Comparison of ENCODE assay signal across 15 cellular contexts in genomic region chr20:63087872-63088680, GRCh38.
A peak's percentile ranks its signal among the peaks of the same experiment; 100 is the strongest.
DNase-seq lines count a peak whose midpoint lies in the region; ATAC-seq and TF ChIP-seq lines count a peak whose summit lies in the region.
"Had no signal": no experiment of that assay in that cellular context is flagged by ENCODE, and none has a peak within 500 bp of the region (broad histone marks: within the 10 kb centered on the region; RNA-seq: fewer than 3 reads in every experiment).

No MANE protein-coding gene starts in this region.

- H3K4me3 Mint-ChIP-seq in type B pancreatic cell: no peak overlapping the region
- H3K4me3 Mint-ChIP-seq: dendritic cell treated with granulocyte-macrophage colony-stimulating factor and Interleukin-4, amounts not matched to agents 40 ng/mL and 50 ng/mL, for 4 days; T-helper 2 cell treated with Interferon-gamma antibody and Interleukin-4, amounts not matched to agents 5 μg/mL and 100 μg/mL, for 36 hours had no signal

- TF ChIP-seq CTCF in type B pancreatic cell (conservative IDR thresholded peaks at IDR 0.05) (no peak), GM20000 (IDR thresholded peaks at IDR 0.05; ENCODE audit: extremely low read depth, missing control alignments) (no peak)

- intact Hi-C loops in cardiac septum (cut with DNase I): no loop called here

- H3K4me1 Mint-ChIP-seq in type B pancreatic cell (ENCODE audit: unreplicated experiment): no peaks in the 10 kb centered on the region

- ATAC-seq in HG02571 (IDR thresholded peaks at IDR 0.05; ENCODE audit: unreplicated experiment): no peak
- ATAC-seq: GM12878 had no signal

- H3K9me3 Mint-ChIP-seq in type B pancreatic cell: no peaks in the 10 kb centered on the region
- H3K9me3 Mint-ChIP-seq: dendritic cell treated with granulocyte-macrophage colony-stimulating factor and Interleukin-4, amounts not matched to agents 40 ng/mL and 50 ng/mL, for 4 days; T-helper 2 cell treated with Interferon-gamma antibody and Interleukin-4, amounts not matched to agents 5 μg/mL and 100 μg/mL, for 36 hours had no signal

- no peaks in the 10 kb centered on the region for H3K36me3 Mint-ChIP-seq in type B pancreatic cell

- DNase-seq in activated naive CD4-positive, alpha-beta T cell treated with anti-CD3 and anti-CD28 coated beads, Interleukin-2, amount 50 U/mL, for 16 hours: peak; percentile 4
- no peak for DNase-seq in activated naive CD4-positive, alpha-beta T cell (lab: John Stamatoyannopoulos, UW)
- peak; percentile 68 for DNase-seq in NCI-H345 treated with DMSO at 0.1 percent for 48 hours (lab: John Stamatoyannopoulos, UW; ENCODE audit: unreplicated experiment)
- peak; percentile 43 for DNase-seq in cardiac septum (ENCODE audit: low spot score)
- peak; percentile 58 for DNase-seq in type B pancreatic cell (ENCODE audit: extremely low spot score, unreplicated experiment)
- no peak for DNase-seq in GM20000 (ENCODE audit: low spot score)
- DNase-seq in Kasumi-1 (lab: John Stamatoyannopoulos, UW): no peak
- DNase-seq: DND-41; Karpas-422; NCI-H446; stimulated activated CD8-positive, alpha-beta memory T cell treated with anti-CD3 and anti-CD28 coated beads, Interleukin-4, amount 100 ng/mL, for 48 hours had no signal

- H3K27ac Mint-ChIP-seq in type B pancreatic cell: no peak overlapping the region
- H3K27ac Mint-ChIP-seq: dendritic cell treated with granulocyte-macrophage colony-stimulating factor and Interleukin-4, amounts not matched to agents 40 ng/mL and 50 ng/mL, for 4 days; T-helper 2 cell treated with Interferon-gamma antibody and Interleukin-4, amounts not matched to agents 5 μg/mL and 100 μg/mL, for 36 hours had no signal

- peaks cover 48% of the 10 kb centered on the region for H3K27me3 Mint-ChIP-seq in type B pancreatic cell

Comparison
In these comparisons a context has a peak if more than half of its experiments do, and no peak if none do; other contexts are left out.
1. DNase-seq: peak in activated naive CD4-positive, alpha-beta T cell treated with anti-CD3 and anti-CD28 coated beads, Interleukin-2, amount 50 U/mL, for 16 hours (single experiment), NCI-H345 treated with DMSO at 0.1 percent for 48 hours (single experiment), cardiac septum (single experiment) and type B pancreatic cell (single experiment); none in activated naive CD4-positive, alpha-beta T cell (0 of 4), GM20000 (single experiment) and Kasumi-1 (0 of 2).